ENCODE assay signal across 1 cellular context in the genomic region with DNA sequence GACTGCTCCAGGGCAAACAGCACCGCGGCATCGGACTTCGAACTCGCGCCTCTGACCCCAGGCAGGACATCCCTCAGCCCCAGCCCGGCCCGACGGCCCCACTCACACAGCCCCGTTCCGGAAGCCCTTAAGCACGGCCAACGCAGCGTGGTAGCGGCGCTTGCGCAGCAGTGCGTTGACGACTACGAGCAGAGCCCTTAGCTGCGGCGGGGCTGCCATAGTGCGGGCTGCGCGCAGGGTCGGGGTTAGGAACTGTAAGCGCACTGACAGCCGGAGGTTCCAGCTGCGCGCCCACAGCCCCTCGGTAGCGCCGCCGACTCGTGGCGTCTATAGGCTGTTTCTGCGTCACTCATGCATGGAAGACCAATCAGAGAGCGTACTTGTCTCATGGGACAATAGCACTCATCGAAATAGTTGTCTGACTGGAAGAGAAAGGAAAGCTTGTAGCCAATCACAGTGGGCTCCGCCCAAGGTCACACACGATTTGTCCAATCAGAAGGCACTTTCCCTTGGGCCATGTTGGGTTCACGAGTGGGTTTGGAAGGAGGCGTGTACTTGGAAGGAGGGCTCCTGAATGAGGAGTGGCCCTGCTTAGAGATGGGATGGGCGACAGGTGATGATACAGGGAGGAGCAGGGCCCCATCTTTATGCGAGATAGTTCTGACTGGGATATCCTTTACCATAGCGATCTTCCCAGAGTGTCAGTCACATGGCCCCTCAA.
TF ChIP-seq lines count a peak whose summit lies in the region.

A gene with protein sequence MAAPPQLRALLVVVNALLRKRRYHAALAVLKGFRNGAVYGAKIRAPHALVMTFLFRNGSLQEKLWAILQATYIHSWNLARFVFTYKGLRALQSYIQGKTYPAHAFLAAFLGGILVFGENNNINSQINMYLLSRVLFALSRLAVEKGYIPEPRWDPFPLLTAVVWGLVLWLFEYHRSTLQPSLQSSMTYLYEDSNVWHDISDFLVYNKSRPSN (minus strand): TSS at position 322 of the 721 bp plus-strand sequence. CDS start 103 bp downstream, at position 219.

TF ChIP-seq in K562, 482 proteins besides CTCF, POLR2A, EP300 and RAD21 (continued from another document and continues in another):
- TF ChIP-seq, protein P1, sequence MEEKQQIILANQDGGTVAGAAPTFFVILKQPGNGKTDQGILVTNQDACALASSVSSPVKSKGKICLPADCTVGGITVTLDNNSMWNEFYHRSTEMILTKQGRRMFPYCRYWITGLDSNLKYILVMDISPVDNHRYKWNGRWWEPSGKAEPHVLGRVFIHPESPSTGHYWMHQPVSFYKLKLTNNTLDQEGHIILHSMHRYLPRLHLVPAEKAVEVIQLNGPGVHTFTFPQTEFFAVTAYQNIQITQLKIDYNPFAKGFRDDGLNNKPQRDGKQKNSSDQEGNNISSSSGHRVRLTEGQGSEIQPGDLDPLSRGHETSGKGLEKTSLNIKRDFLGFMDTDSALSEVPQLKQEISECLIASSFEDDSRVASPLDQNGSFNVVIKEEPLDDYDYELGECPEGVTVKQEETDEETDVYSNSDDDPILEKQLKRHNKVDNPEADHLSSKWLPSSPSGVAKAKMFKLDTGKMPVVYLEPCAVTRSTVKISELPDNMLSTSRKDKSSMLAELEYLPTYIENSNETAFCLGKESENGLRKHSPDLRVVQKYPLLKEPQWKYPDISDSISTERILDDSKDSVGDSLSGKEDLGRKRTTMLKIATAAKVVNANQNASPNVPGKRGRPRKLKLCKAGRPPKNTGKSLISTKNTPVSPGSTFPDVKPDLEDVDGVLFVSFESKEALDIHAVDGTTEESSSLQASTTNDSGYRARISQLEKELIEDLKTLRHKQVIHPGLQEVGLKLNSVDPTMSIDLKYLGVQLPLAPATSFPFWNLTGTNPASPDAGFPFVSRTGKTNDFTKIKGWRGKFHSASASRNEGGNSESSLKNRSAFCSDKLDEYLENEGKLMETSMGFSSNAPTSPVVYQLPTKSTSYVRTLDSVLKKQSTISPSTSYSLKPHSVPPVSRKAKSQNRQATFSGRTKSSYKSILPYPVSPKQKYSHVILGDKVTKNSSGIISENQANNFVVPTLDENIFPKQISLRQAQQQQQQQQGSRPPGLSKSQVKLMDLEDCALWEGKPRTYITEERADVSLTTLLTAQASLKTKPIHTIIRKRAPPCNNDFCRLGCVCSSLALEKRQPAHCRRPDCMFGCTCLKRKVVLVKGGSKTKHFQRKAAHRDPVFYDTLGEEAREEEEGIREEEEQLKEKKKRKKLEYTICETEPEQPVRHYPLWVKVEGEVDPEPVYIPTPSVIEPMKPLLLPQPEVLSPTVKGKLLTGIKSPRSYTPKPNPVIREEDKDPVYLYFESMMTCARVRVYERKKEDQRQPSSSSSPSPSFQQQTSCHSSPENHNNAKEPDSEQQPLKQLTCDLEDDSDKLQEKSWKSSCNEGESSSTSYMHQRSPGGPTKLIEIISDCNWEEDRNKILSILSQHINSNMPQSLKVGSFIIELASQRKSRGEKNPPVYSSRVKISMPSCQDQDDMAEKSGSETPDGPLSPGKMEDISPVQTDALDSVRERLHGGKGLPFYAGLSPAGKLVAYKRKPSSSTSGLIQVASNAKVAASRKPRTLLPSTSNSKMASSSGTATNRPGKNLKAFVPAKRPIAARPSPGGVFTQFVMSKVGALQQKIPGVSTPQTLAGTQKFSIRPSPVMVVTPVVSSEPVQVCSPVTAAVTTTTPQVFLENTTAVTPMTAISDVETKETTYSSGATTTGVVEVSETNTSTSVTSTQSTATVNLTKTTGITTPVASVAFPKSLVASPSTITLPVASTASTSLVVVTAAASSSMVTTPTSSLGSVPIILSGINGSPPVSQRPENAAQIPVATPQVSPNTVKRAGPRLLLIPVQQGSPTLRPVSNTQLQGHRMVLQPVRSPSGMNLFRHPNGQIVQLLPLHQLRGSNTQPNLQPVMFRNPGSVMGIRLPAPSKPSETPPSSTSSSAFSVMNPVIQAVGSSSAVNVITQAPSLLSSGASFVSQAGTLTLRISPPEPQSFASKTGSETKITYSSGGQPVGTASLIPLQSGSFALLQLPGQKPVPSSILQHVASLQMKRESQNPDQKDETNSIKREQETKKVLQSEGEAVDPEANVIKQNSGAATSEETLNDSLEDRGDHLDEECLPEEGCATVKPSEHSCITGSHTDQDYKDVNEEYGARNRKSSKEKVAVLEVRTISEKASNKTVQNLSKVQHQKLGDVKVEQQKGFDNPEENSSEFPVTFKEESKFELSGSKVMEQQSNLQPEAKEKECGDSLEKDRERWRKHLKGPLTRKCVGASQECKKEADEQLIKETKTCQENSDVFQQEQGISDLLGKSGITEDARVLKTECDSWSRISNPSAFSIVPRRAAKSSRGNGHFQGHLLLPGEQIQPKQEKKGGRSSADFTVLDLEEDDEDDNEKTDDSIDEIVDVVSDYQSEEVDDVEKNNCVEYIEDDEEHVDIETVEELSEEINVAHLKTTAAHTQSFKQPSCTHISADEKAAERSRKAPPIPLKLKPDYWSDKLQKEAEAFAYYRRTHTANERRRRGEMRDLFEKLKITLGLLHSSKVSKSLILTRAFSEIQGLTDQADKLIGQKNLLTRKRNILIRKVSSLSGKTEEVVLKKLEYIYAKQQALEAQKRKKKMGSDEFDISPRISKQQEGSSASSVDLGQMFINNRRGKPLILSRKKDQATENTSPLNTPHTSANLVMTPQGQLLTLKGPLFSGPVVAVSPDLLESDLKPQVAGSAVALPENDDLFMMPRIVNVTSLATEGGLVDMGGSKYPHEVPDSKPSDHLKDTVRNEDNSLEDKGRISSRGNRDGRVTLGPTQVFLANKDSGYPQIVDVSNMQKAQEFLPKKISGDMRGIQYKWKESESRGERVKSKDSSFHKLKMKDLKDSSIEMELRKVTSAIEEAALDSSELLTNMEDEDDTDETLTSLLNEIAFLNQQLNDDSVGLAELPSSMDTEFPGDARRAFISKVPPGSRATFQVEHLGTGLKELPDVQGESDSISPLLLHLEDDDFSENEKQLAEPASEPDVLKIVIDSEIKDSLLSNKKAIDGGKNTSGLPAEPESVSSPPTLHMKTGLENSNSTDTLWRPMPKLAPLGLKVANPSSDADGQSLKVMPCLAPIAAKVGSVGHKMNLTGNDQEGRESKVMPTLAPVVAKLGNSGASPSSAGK (IDR thresholded peaks at IDR 0.05) = peak; percentile 86
- TF ChIP-seq GATAD2A (IDR thresholded peaks at IDR 0.05) (no peak), ZFP1 (CRISPR knock-in tag; IDR thresholded peaks at IDR 0.05) (no peak), CHCHD3 (CRISPR knock-in tag; IDR thresholded peaks at IDR 0.05) (no peak), ZNF436 (CRISPR knock-in tag; IDR thresholded peaks at IDR 0.05) (no peak), CCAR2 (IDR thresholded peaks at IDR 0.05; ENCODE audit: low read depth, low read length) (no peak), COPS2 (conservative IDR thresholded peaks at IDR 0.05) (no peak), NRF1 (conservative IDR thresholded peaks at IDR 0.05 in 1 of 2, IDR thresholded peaks at IDR 0.05 in 1 of 2) (peak; percentile 91 to 93), HMG20A (CRISPR knock-in tag; conservative IDR thresholded peaks at IDR 0.05) (no peak), HEY1 (CRISPR knock-in tag; IDR thresholded peaks at IDR 0.05; ENCODE audit: borderline replicate concordance) (no peak), JUN (IDR thresholded peaks at IDR 0.05; ENCODE audit: borderline replicate concordance, low read depth, low read length) (no peak), JUN (CRISPR knock-in tag; IDR thresholded peaks at IDR 0.05; ENCODE audit: borderline replicate concordance) (no peak), ARNT (IDR thresholded peaks at IDR 0.05) (no peak; a peak in 1 of 4 replicates), GABPB2 (CRISPR knock-in tag; conservative IDR thresholded peaks at IDR 0.05) (no peak), FOXP1 (CRISPR knock-in tag; IDR thresholded peaks at IDR 0.05) (peak; percentile 57; the same call in 1 of the 2 replicates), ZNF165 (CRISPR knock-in tag; IDR thresholded peaks at IDR 0.05; ENCODE audit: borderline replicate concordance) (no peak), KDM1A (IDR thresholded peaks at IDR 0.05) (no peak; a peak in 1 of 4 replicates)
- TF ChIP-seq, protein P2, sequence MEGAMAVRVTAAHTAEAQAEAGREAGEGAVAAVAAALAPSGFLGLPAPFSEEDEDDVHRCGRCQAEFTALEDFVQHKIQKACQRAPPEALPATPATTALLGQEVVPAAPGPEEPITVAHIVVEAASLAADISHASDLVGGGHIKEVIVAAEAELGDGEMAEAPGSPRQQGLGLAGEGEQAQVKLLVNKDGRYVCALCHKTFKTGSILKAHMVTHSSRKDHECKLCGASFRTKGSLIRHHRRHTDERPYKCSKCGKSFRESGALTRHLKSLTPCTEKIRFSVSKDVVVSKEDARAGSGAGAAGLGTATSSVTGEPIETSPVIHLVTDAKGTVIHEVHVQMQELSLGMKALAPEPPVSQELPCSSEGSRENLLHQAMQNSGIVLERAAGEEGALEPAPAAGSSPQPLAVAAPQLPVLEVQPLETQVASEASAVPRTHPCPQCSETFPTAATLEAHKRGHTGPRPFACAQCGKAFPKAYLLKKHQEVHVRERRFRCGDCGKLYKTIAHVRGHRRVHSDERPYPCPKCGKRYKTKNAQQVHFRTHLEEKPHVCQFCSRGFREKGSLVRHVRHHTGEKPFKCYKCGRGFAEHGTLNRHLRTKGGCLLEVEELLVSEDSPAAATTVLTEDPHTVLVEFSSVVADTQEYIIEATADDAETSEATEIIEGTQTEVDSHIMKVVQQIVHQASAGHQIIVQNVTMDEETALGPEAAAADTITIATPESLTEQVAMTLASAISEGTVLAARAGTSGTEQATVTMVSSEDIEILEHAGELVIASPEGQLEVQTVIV (CRISPR knock-in tag; IDR thresholded peaks at IDR 0.05; ENCODE audit: borderline replicate concordance) = no peak
- TF ChIP-seq, protein P3, sequence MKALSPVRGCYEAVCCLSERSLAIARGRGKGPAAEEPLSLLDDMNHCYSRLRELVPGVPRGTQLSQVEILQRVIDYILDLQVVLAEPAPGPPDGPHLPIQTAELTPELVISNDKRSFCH (CRISPR knock-in tag; IDR thresholded peaks at IDR 0.05) = no peak
- TF ChIP-seq, protein P3 (tag; IDR thresholded peaks at IDR 0.05) = no peak
- TF ChIP-seq, protein P4, sequence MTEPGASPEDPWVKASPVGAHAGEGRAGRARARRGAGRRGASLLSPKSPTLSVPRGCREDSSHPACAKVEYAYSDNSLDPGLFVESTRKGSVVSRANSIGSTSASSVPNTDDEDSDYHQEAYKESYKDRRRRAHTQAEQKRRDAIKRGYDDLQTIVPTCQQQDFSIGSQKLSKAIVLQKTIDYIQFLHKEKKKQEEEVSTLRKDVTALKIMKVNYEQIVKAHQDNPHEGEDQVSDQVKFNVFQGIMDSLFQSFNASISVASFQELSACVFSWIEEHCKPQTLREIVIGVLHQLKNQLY (CRISPR knock-in tag; conservative IDR thresholded peaks at IDR 0.05) = no peak
- TF ChIP-seq, protein P5, sequence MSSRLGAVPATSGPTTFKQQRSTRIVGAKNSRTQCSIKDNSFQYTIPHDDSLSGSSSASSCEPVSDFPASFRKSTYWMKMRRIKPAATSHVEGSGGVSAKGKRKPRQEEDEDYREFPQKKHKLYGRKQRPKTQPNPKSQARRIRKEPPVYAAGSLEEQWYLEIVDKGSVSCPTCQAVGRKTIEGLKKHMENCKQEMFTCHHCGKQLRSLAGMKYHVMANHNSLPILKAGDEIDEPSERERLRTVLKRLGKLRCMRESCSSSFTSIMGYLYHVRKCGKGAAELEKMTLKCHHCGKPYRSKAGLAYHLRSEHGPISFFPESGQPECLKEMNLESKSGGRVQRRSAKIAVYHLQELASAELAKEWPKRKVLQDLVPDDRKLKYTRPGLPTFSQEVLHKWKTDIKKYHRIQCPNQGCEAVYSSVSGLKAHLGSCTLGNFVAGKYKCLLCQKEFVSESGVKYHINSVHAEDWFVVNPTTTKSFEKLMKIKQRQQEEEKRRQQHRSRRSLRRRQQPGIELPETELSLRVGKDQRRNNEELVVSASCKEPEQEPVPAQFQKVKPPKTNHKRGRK (tag; IDR thresholded peaks at IDR 0.05) = no peak
- TF ChIP-seq, protein P6, sequence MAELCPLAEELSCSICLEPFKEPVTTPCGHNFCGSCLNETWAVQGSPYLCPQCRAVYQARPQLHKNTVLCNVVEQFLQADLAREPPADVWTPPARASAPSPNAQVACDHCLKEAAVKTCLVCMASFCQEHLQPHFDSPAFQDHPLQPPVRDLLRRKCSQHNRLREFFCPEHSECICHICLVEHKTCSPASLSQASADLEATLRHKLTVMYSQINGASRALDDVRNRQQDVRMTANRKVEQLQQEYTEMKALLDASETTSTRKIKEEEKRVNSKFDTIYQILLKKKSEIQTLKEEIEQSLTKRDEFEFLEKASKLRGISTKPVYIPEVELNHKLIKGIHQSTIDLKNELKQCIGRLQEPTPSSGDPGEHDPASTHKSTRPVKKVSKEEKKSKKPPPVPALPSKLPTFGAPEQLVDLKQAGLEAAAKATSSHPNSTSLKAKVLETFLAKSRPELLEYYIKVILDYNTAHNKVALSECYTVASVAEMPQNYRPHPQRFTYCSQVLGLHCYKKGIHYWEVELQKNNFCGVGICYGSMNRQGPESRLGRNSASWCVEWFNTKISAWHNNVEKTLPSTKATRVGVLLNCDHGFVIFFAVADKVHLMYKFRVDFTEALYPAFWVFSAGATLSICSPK (IDR thresholded peaks at IDR 0.05; ENCODE audit: borderline replicate concordance) = no peak; the same call in 1 of the 2 replicates
- TF ChIP-seq, protein P7, sequence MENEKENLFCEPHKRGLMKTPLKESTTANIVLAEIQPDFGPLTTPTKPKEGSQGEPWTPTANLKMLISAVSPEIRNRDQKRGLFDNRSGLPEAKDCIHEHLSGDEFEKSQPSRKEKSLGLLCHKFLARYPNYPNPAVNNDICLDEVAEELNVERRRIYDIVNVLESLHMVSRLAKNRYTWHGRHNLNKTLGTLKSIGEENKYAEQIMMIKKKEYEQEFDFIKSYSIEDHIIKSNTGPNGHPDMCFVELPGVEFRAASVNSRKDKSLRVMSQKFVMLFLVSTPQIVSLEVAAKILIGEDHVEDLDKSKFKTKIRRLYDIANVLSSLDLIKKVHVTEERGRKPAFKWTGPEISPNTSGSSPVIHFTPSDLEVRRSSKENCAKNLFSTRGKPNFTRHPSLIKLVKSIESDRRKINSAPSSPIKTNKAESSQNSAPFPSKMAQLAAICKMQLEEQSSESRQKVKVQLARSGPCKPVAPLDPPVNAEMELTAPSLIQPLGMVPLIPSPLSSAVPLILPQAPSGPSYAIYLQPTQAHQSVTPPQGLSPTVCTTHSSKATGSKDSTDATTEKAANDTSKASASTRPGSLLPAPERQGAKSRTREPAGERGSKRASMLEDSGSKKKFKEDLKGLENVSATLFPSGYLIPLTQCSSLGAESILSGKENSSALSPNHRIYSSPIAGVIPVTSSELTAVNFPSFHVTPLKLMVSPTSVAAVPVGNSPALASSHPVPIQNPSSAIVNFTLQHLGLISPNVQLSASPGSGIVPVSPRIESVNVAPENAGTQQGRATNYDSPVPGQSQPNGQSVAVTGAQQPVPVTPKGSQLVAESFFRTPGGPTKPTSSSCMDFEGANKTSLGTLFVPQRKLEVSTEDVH (IDR thresholded peaks at IDR 0.05; ENCODE audit: low read depth, partially characterized antibody) = no peak
- TF ChIP-seq, protein P8, sequence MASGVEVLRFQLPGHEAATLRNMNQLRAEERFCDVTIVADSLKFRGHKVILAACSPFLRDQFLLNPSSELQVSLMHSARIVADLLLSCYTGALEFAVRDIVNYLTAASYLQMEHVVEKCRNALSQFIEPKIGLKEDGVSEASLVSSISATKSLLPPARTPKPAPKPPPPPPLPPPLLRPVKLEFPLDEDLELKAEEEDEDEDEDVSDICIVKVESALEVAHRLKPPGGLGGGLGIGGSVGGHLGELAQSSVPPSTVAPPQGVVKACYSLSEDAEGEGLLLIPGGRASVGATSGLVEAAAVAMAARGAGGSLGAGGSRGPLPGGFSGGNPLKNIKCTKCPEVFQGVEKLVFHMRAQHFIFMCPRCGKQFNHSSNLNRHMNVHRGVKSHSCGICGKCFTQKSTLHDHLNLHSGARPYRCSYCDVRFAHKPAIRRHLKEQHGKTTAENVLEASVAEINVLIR (CRISPR knock-in tag; IDR thresholded peaks at IDR 0.05) = no peak; the same call in 1 of the 2 replicates
